In genomic region chr14:104794099-104794498, GRCh38 we compare ENCODE assay signal across 8 cellular contexts. TPM values are rescaled to one million over a fixed set of nuclear protein-coding genes. Genes with fewer than 3 reads are reported as not detected.
DNase-seq lines count a peak whose midpoint lies in the region; ATAC-seq and TF ChIP-seq lines count a peak whose summit lies in the region.

No MANE protein-coding gene starts in this region.

- H3K27me3 Mint-ChIP-seq in CD4-positive, alpha-beta T cell: no peaks in the 10 kb centered on the region
- H3K27me3 Mint-ChIP-seq in IgD-negative memory B cell (no peaks in the 10 kb centered on the region), neural crest cell (ENCODE audit: low read depth) (peaks cover 30% of the 10 kb centered on the region)

- POLR2A ChIA-PET in CD4-positive, alpha-beta T cell (lab: Charles Lee): interaction anchor here (0.9 to 1.5 kb wide), 3 partner anchors 26 to 70 kb away, joined by 3 to 5 read pairs (median 5); no protein-coding TSS in a partner anchor

- no peak for TF ChIP-seq CTCF in CD4-positive, alpha-beta T cell (IDR thresholded peaks at IDR 0.05)
- TF ChIP-seq CTCF in neural crest cell (conservative IDR thresholded peaks at IDR 0.05): no peak

- ATAC-seq in CD4-positive, alpha-beta T cell (ENCODE audit: poor library complexity): no peak
- ATAC-seq in HG02610 (IDR thresholded peaks at IDR 0.05; ENCODE audit: unreplicated experiment): no peak

- H3K4me3 Mint-ChIP-seq in CD4-positive, alpha-beta T cell: peak overlapping the region; percentile 90
- H3K4me3 Mint-ChIP-seq in IgD-negative memory B cell (peak overlapping the region; percentile 84 to 96 (median 90)), neural crest cell (peak overlapping the region; percentile 90)

- H3K27ac ChIP-seq in CD4-positive, alpha-beta T cell (ENCODE audit: low read depth, low read length): no peak overlapping the region

- intact Hi-C loops in CD4-positive, alpha-beta T cell (cut with DNase I, micrococcal nuclease): loop anchor here in 1 of 2 experiments (2.0 to 10.0 kb wide), 2 partner anchors 69 to 701 kb away; partner anchors contain the start of genes ADSS1 and TEDC1

- DNase-seq in CD4-positive, alpha-beta T cell: peak in 2 of 10 experiments; percentile 16 to 31
- DNase-seq in activated CD8-positive, alpha-beta memory T cell treated with anti-CD3 and anti-CD28 coated beads, Interleukin-2, amount 50 U/mL, for 4 hours: peak; percentile 53
- DNase-seq in fibroblast of gingiva (ENCODE audit: low read depth): peak; percentile 62
- DNase-seq in neural crest cell (ENCODE audit: low read depth, low spot score): no peak
- no peak for DNase-seq in NCI-H1417 treated with DMSO at 0.1 percent for 48 hours (lab: John Stamatoyannopoulos, UW)
- no peak for DNase-seq in activated CD4-positive, CD25-positive, alpha-beta regulatory T cell treated with anti-CD3 and anti-CD28 coated beads, Interleukin-2, amount 50 U/mL, for 72 hours

- H3K27me3 ChIP-seq in CD4-positive, alpha-beta T cell (ENCODE audit: control insufficient read depth, insufficient read depth, low read length): no peaks in the 10 kb centered on the region

- H3K27ac Mint-ChIP-seq in CD4-positive, alpha-beta T cell: peak overlapping the region; percentile 73
- peak overlapping the region; percentile 85 to 91 (median 90) for H3K27ac Mint-ChIP-seq in IgD-negative memory B cell
- H3K27ac Mint-ChIP-seq in neural crest cell (ENCODE audit: unreplicated experiment): peak overlapping the region; percentile 14

- CTCF ChIA-PET in CD4-positive, alpha-beta T cell (lab: Charles Lee): interaction anchor here (0.6 to 1.5 kb wide), 2 partner anchors 33 to 41 kb away, joined by 3 to 4 read pairs; partner anchors contain the start of gene SIVA1

- peaks cover 52% of the 10 kb centered on the region for H3K4me1 Mint-ChIP-seq in CD4-positive, alpha-beta T cell (ENCODE audit: low read depth)
- peaks cover 19 to 21% (median 19%) of the 10 kb centered on the region in 3 donors for H3K4me1 Mint-ChIP-seq in IgD-negative memory B cell
- peaks cover 29% of the 10 kb centered on the region for H3K4me1 Mint-ChIP-seq in neural crest cell

- H3K9me3 ChIP-seq in CD4-positive, alpha-beta T cell (ENCODE audit: control insufficient read depth, low read length): no peaks in the 10 kb centered on the region

- H3K36me3 Mint-ChIP-seq in CD4-positive, alpha-beta T cell (ENCODE audit: low read depth): peaks cover 21% of the 10 kb centered on the region
- H3K36me3 Mint-ChIP-seq in IgD-negative memory B cell: no peaks in the 10 kb centered on the region
- no peaks in the 10 kb centered on the region for H3K36me3 Mint-ChIP-seq in neural crest cell (ENCODE audit: low read depth)

- H3K9me3 Mint-ChIP-seq in CD4-positive, alpha-beta T cell: no peaks in the 10 kb centered on the region
- H3K9me3 Mint-ChIP-seq in IgD-negative memory B cell: no peaks in the 10 kb centered on the region
- H3K9me3 Mint-ChIP-seq in neural crest cell: no peaks in the 10 kb centered on the region

RNA-seq across cellular contexts. Expression of gene AKT1, which starts 1.4 kb away (rescaled TPM):
- total RNA-seq in CD4-positive, alpha-beta T cell: 10 to 100 TPM; 58.8 to 66.5 TPM
- 8.2 TPM for polyA plus RNA-seq in IgD-negative memory B cell
- total RNA-seq in neural crest cell: 179 and 191 TPM in 2 replicates

RNA-seq across cellular contexts. Expression of gene ZBTB42, which starts 6.8 kb away (rescaled TPM):
- 1 to 10 TPM; 2.9 to 3.0 TPM for total RNA-seq in CD4-positive, alpha-beta T cell
- 1.0 TPM for polyA plus RNA-seq in IgD-negative memory B cell
- 2.2 and 2.7 TPM in 2 replicates for total RNA-seq in neural crest cell

RNA-seq across cellular contexts. Expression of gene SIVA1, which starts 41.2 kb away (rescaled TPM):
- 100 to 1,000 TPM; 111 to 124 TPM for total RNA-seq in CD4-positive, alpha-beta T cell
- polyA plus RNA-seq in IgD-negative memory B cell: 195 TPM
- total RNA-seq in neural crest cell: 109 and 121 TPM in 2 replicates

Comparison
In these comparisons a context has a peak if more than half of its experiments do, and no peak if none do; other contexts are left out.
1. DNase-seq: peak in activated CD8-positive, alpha-beta memory T cell treated with anti-CD3 and anti-CD28 coated beads, Interleukin-2, amount 50 U/mL, for 4 hours (single experiment) and fibroblast of gingiva (single experiment); none in neural crest cell (single experiment), NCI-H1417 treated with DMSO at 0.1 percent for 48 hours (single experiment) and activated CD4-positive, CD25-positive, alpha-beta regulatory T cell treated with anti-CD3 and anti-CD28 coated beads, Interleukin-2, amount 50 U/mL, for 72 hours (single experiment).
2. H3K27ac Mint-ChIP-seq: peak in every context shown above with its lines; median percentile 90 in IgD-negative memory B cell; 73 in CD4-positive, alpha-beta T cell; 14 in neural crest cell.
3. Peak in every context shown above with its lines, with median percentiles within 50 percentile points of each other: H3K4me3 Mint-ChIP-seq.